ENCODE assay signal across 8 cellular contexts in the genomic region with DNA sequence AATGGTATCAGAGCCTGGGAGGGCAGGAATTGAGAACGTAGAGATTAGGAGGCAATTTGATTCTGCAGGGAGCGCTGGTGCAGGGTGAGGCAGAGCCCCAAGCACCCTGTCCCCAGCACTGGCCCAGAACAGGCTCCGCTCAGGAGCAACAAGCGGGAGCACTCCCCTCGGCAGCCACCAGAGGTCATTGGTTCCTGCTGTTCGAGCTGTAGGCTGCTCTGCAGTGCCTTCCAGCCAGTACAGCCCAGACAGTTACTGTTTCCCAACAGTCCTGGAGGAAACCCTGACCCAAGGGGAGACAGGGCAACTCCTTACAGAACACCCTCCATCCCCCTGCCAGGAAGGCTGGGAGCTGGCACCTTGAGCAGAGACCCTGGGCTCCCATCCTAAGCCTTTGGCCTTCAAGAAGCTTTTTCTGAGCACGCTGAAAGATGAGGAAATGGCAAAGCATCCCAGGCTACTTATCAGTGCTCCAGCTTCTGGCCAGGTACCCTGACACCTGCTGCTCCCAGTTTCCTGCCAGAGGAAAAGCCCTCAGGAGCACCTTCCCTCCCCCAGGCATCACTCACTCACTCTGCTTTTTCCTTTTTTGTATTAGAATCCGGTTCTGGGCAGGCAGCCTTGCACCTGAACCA.
DNase-seq lines count a peak whose midpoint lies in the region; ATAC-seq, FAIRE-seq and TF ChIP-seq lines count a peak whose summit lies in the region.

No MANE protein-coding gene starts in this region.

- H3K9me3 ChIP-seq in RWPE2 (ENCODE audit: severe bottlenecking) (no peaks in the 10 kb centered on the region), parathyroid adenoma (ENCODE audit: control insufficient read depth, low read length) (no peaks in the 10 kb centered on the region), upper lobe of right lung (no peaks in the 10 kb centered on the region)

- H3K27me3 ChIP-seq in RWPE2 (ENCODE audit: insufficient read depth, poor library complexity, severe bottlenecking), result no peaks in the 10 kb centered on the region
- H3K27me3 ChIP-seq in parathyroid adenoma (ENCODE audit: control insufficient read depth, insufficient read depth, low read length), result no peaks in the 10 kb centered on the region
- H3K27me3 ChIP-seq in upper lobe of right lung, result no peaks in the 10 kb centered on the region

- DNase-seq in DMS153 (lab: John Stamatoyannopoulos, UW), result peak; percentile 42
- peak; percentile 54 for DNase-seq in LHCN-M2 (ENCODE audit: low read depth)
- no peak for DNase-seq in RWPE2 (ENCODE audit: low spot score)
- peak; percentile 46 for DNase-seq in activated T-helper 9 cell treated with anti-CD3 and anti-CD28 coated beads, Interleukin-2, amount 50 U/mL, for 16 hours (ENCODE audit: low read depth)
- DNase-seq in frontal cortex (ENCODE audit: low spot score in 2 of 2), result peak; percentile 51 to 76
- DNase-seq in upper lobe of right lung, result peak; percentile 88

- no peaks in the 10 kb centered on the region for H3K79me2 ChIP-seq in parathyroid adenoma

- H3K4me1 ChIP-seq in RWPE2 (ENCODE audit: insufficient read depth, poor library complexity, severe bottlenecking), result peaks cover 4% of the 10 kb centered on the region
- H3K4me1 ChIP-seq in parathyroid adenoma, result peaks cover 2% of the 10 kb centered on the region
- H3K4me1 ChIP-seq in upper lobe of right lung, result peaks cover 28% of the 10 kb centered on the region

- peak; percentile 86 for ATAC-seq in GM21619 (IDR thresholded peaks at IDR 0.05; ENCODE audit: unreplicated experiment)
- peak; percentile 94 for ATAC-seq in RWPE2 (ENCODE audit: low read depth)
- ATAC-seq in upper lobe of right lung, result peak; percentile 92

- H3K27ac ChIP-seq in RWPE2 (ENCODE audit: poor library complexity, severe bottlenecking) (no peak overlapping the region), parathyroid adenoma (no peak overlapping the region), upper lobe of right lung (no peak overlapping the region)

- H3K36me3 ChIP-seq in RWPE2 (ENCODE audit: low read depth), result no peaks in the 10 kb centered on the region
- no peaks in the 10 kb centered on the region for H3K36me3 ChIP-seq in parathyroid adenoma (ENCODE audit: control insufficient read depth, insufficient read depth, low read length)
- no peaks in the 10 kb centered on the region for H3K36me3 ChIP-seq in upper lobe of right lung

- H3K9ac ChIP-seq in parathyroid adenoma, result no peak overlapping the region

- no peak overlapping the region for H3K4me3 ChIP-seq in RWPE2 (ENCODE audit: severe bottlenecking)
- H3K4me3 ChIP-seq in parathyroid adenoma (ENCODE audit: low read depth, low read length), result no peak overlapping the region
- H3K4me3 ChIP-seq in upper lobe of right lung, result no peak overlapping the region

- no peak overlapping the region for H2AFZ ChIP-seq in parathyroid adenoma

- H3K4me2 ChIP-seq in parathyroid adenoma (ENCODE audit: low read length), result no peak overlapping the region

- intact Hi-C loops in upper lobe of right lung (cut with DNase I), result loop anchor here (10.0 kb wide), 2 partner anchors 352 to 392 kb away; no protein-coding TSS in a partner anchor

- TF ChIP-seq CTCF in RWPE2 (IDR thresholded peaks at IDR 0.05; ENCODE audit: poor library complexity, severe bottlenecking) (peak; percentile 80), parathyroid adenoma (IDR thresholded peaks at IDR 0.05) (peak; percentile 90), upper lobe of right lung (IDR thresholded peaks at IDR 0.05) (peak; percentile 87)

- FAIRE-seq in frontal cortex (lab: Jason Lieb, UNC), result no peak
